ENCODE assay signal across 2 cellular contexts in the genomic region with DNA sequence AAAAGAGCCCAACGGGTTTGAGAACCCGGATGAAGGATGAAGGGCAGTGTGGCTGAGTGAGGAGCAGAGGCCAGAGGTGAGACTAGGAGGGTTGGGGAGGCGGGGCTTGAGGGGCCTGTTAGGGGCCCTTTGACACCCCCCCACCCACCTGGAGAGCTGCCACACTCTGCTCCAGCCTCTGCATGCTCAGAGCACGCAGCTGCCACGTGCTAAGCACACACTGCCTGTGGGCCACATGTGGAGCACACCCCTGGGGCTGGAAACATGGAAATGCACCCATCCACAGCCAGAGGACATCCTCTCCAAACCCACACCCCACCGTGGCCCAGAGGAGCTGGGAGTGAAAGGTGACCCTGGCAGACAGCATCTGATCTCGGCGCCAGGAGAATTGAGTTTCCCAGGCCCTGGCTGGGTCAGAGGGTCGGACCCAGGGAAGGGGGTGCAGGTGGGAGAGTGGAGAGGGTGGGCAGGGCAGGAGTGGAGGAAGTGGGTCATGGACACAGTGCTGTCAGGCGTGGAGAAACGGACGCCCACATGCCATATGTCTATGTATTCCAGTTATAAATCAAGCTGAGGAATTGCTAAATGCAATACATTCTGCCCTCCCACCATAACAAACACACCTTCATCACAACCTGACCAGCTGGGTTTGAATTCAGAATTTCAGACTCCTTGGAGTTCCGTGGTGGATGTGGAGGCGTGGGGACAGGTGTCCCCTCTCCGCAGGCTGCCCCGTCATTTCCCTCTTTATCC.
A peak's percentile ranks its signal among the peaks of the same experiment; 100 is the strongest.
TF ChIP-seq lines count a peak whose summit lies in the region.

No MANE protein-coding gene starts in this region.

TF ChIP-seq in A549, 52 proteins besides CTCF, POLR2A, EP300 and RAD21 (continued from another document):
- TF ChIP-seq, protein P1, sequence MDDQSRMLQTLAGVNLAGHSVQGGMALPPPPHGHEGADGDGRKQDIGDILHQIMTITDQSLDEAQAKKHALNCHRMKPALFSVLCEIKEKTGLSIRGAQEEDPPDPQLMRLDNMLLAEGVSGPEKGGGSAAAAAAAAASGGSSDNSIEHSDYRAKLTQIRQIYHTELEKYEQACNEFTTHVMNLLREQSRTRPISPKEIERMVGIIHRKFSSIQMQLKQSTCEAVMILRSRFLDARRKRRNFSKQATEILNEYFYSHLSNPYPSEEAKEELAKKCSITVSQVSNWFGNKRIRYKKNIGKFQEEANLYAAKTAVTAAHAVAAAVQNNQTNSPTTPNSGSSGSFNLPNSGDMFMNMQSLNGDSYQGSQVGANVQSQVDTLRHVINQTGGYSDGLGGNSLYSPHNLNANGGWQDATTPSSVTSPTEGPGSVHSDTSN (IDR thresholded peaks at IDR 0.05) = no peak
- TF ChIP-seq, protein P2, sequence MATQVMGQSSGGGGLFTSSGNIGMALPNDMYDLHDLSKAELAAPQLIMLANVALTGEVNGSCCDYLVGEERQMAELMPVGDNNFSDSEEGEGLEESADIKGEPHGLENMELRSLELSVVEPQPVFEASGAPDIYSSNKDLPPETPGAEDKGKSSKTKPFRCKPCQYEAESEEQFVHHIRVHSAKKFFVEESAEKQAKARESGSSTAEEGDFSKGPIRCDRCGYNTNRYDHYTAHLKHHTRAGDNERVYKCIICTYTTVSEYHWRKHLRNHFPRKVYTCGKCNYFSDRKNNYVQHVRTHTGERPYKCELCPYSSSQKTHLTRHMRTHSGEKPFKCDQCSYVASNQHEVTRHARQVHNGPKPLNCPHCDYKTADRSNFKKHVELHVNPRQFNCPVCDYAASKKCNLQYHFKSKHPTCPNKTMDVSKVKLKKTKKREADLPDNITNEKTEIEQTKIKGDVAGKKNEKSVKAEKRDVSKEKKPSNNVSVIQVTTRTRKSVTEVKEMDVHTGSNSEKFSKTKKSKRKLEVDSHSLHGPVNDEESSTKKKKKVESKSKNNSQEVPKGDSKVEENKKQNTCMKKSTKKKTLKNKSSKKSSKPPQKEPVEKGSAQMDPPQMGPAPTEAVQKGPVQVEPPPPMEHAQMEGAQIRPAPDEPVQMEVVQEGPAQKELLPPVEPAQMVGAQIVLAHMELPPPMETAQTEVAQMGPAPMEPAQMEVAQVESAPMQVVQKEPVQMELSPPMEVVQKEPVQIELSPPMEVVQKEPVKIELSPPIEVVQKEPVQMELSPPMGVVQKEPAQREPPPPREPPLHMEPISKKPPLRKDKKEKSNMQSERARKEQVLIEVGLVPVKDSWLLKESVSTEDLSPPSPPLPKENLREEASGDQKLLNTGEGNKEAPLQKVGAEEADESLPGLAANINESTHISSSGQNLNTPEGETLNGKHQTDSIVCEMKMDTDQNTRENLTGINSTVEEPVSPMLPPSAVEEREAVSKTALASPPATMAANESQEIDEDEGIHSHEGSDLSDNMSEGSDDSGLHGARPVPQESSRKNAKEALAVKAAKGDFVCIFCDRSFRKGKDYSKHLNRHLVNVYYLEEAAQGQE (IDR thresholded peaks at IDR 0.05) = no peak
- TF ChIP-seq, protein P3, sequence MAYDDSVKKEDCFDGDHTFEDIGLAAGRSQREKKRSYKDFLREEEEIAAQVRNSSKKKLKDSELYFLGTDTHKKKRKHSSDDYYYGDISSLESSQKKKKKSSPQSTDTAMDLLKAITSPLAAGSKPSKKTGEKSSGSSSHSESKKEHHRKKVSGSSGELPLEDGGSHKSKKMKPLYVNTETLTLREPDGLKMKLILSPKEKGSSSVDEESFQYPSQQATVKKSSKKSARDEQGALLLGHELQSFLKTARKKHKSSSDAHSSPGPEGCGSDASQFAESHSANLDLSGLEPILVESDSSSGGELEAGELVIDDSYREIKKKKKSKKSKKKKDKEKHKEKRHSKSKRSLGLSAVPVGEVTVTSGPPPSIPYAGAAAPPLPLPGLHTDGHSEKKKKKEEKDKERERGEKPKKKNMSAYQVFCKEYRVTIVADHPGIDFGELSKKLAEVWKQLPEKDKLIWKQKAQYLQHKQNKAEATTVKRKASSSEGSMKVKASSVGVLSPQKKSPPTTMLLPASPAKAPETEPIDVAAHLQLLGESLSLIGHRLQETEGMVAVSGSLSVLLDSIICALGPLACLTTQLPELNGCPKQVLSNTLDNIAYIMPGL (CRISPR knock-in tag; IDR thresholded peaks at IDR 0.05; ENCODE audit: borderline replicate concordance) = no peak
- TF ChIP-seq RFX5 (IDR thresholded peaks at IDR 0.05) = no peak
- TF ChIP-seq, protein P4, sequence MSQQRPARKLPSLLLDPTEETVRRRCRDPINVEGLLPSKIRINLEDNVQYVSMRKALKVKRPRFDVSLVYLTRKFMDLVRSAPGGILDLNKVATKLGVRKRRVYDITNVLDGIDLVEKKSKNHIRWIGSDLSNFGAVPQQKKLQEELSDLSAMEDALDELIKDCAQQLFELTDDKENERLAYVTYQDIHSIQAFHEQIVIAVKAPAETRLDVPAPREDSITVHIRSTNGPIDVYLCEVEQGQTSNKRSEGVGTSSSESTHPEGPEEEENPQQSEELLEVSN (IDR thresholded peaks at IDR 0.05; ENCODE audit: borderline replicate concordance, low read depth) = no peak
- TF ChIP-seq, protein P5, sequence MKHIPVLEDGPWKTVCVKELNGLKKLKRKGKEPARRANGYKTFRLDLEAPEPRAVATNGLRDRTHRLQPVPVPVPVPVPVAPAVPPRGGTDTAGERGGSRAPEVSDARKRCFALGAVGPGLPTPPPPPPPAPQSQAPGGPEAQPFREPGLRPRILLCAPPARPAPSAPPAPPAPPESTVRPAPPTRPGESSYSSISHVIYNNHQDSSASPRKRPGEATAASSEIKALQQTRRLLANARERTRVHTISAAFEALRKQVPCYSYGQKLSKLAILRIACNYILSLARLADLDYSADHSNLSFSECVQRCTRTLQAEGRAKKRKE (CRISPR knock-in tag; IDR thresholded peaks at IDR 0.05; ENCODE audit: low read depth) = no peak

TF ChIP-seq in HEK293, 187 proteins besides CTCF, POLR2A, EP300 and RAD21 (continued from another document):
- TF ChIP-seq ZNF140 (tag by site-specific recombination; IDR thresholded peaks at IDR 0.05) = no peak
- no peak for TF ChIP-seq ZNF324 (tag by site-specific recombination; IDR thresholded peaks at IDR 0.05)
- TF ChIP-seq GLIS2 (tag by site-specific recombination; IDR thresholded peaks at IDR 0.05) = peak; percentile 29; the same call in 1 of the 2 replicates
- no peak for TF ChIP-seq MZF1 (tag by site-specific recombination; IDR thresholded peaks at IDR 0.05; ENCODE audit: borderline replicate concordance)
- TF ChIP-seq ZBTB17 (tag by site-specific recombination; IDR thresholded peaks at IDR 0.05) = no peak
- TF ChIP-seq GLI2 (tag by site-specific recombination; IDR thresholded peaks at IDR 0.05; ENCODE audit: borderline replicate concordance, low read depth) = no peak
- TF ChIP-seq ZFHX2 (tag by site-specific recombination; conservative IDR thresholded peaks at IDR 0.05) = peak; percentile 58
- TF ChIP-seq ZNF585B (tag by site-specific recombination; IDR thresholded peaks at IDR 0.05) = no peak
- TF ChIP-seq ZNF785 (tag by site-specific recombination; IDR thresholded peaks at IDR 0.05) = no peak
- no peak for TF ChIP-seq KLF8 (tag by site-specific recombination; IDR thresholded peaks at IDR 0.05)
- TF ChIP-seq EGR2 (tag by site-specific recombination; IDR thresholded peaks at IDR 0.05; ENCODE audit: low read depth) = peak; percentile 66
TF ChIP-seq in HEK293: peak in this region for 3.
